Comparison of ENCODE assay signal across 1 cellular context in the genomic region with DNA sequence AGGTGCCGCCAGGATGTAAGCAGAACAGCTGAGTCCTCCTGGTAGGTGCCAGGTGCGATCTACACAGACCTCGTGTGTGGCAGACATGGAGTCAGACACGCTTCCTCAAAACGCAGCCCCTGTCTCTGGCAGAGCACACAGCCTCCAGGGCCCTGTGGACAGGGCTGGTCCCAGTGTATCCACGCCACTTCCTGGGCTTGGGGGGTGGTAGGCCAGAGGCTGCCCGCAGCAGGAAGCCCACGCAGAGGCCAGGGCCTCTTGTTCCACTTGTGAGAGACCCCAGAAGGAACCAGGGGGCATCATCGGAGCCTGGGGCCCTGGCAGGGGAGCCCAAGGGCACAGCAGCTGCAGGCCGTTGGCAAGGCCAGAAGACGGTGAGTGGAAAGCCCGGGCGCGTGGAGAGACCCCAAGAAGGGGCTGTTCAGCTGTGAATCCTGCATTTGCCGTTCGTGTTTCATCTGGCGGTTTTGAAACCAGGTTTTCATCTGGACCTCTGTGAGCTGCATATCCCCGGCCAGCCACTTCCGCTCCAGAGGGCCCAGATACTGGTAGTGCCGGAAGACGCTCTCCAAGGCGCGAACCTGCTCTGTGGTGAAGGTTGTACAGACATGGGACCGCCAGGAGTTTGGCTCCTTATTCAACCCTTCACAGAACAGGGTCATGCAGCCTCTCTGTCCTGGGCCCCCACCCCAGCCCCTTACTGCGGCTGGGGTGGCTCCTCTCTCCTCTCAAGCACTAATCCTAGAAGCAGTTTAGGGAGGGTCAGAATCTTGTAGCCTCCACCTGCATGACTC.
TF ChIP-seq lines count a peak whose summit lies in the region.

No MANE protein-coding gene starts in this region.

TF ChIP-seq in K562, 482 proteins besides CTCF, POLR2A, EP300 and RAD21:
- TF ChIP-seq, protein P1, sequence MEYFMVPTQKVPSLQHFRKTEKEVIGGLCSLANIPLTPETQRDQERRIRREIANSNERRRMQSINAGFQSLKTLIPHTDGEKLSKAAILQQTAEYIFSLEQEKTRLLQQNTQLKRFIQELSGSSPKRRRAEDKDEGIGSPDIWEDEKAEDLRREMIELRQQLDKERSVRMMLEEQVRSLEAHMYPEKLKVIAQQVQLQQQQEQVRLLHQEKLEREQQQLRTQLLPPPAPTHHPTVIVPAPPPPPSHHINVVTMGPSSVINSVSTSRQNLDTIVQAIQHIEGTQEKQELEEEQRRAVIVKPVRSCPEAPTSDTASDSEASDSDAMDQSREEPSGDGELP (CRISPR knock-in tag; IDR thresholded peaks at IDR 0.05; ENCODE audit: borderline replicate concordance), result no peak
- TF ChIP-seq FOXJ2 (tag; IDR thresholded peaks at IDR 0.05) (no peak), ZNF57 (CRISPR knock-in tag; IDR thresholded peaks at IDR 0.05) (no peak), ZNF311 (CRISPR knock-in tag; IDR thresholded peaks at IDR 0.05) (peak; percentile 66; the same call in 1 of the 2 replicates), GATAD2B (IDR thresholded peaks at IDR 0.05; ENCODE audit: borderline replicate concordance) (no peak), GABPA (tag; conservative IDR thresholded peaks at IDR 0.05; ENCODE audit: low read depth) (peak; percentile 43; the same call in 1 of the 2 replicates), SMAD2 (IDR thresholded peaks at IDR 0.05; ENCODE audit: low read depth, low read length) (no peak), CHD4 (IDR thresholded peaks at IDR 0.05; ENCODE audit: insufficient read depth, insufficient replicate concordance, low read depth, low read length, poor library complexity, severe bottlenecking) (no peak), ZNF507 (tag; conservative IDR thresholded peaks at IDR 0.05) (no peak), ZNF75A (CRISPR knock-in tag; IDR thresholded peaks at IDR 0.05) (no peak), TAF1 (IDR thresholded peaks at IDR 0.05; ENCODE audit: control insufficient read depth, extremely low read depth, insufficient read depth, low read length, severe bottlenecking) (no peak), ZNF354B (CRISPR knock-in tag; IDR thresholded peaks at IDR 0.05) (no peak), SMAD3 (CRISPR knock-in tag; conservative IDR thresholded peaks at IDR 0.05) (no peak)
TF ChIP-seq in K562: peak in this region for 2.
